In genomic region chr7:133044722-133045473, GRCh38 we compare ENCODE assay signal across 29 cellular contexts.
DNase-seq lines count a peak whose midpoint lies in the region; ATAC-seq lines count a peak whose summit lies in the region.
"Had no signal": no experiment of that assay in that cellular context is flagged by ENCODE, and none has a peak within 500 bp of the region (broad histone marks: within the 10 kb centered on the region; RNA-seq: fewer than 3 reads in every experiment).

No MANE protein-coding gene starts in this region.

- H3K36me3 ChIP-seq in HUES48 (ENCODE audit: control insufficient read depth, insufficient read depth, low read length) = peaks cover 3% of the 10 kb centered on the region; the same call in 1 of the 2 replicates
- H3K36me3 ChIP-seq: stomach had no signal

- H3K4me1 ChIP-seq in HUES48 (ENCODE audit: control insufficient read depth, insufficient read depth, low read length) = peaks cover 51% of the 10 kb centered on the region
- H3K4me1 ChIP-seq: body of pancreas, parathyroid adenoma, tibial nerve had no signal

- H3K27ac ChIP-seq in HUES48 (ENCODE audit: low read depth, low read length) = peak overlapping the region; percentile 16
- H3K27ac ChIP-seq: body of pancreas, foreskin keratinocyte, parathyroid adenoma, stomach, tibial nerve had no signal

- H3K4me3 ChIP-seq in HUES48 (ENCODE audit: low read depth, low read length) = no peak overlapping the region
- H3K4me3 ChIP-seq: body of pancreas, lung, mucosa of descending colon, stomach, tibial nerve had no signal

- DNase-seq in ELF-1 (ENCODE audit: low read depth, low spot score) (peak; percentile 65), ecto neural progenitor cell (ENCODE audit: low spot score) (peak; percentile 83), iPS-NIHi7 (ENCODE audit: extremely low spot score) (peak; percentile 74), NCI-H1417 treated with DMSO at 0.1 percent for 48 hours (lab: John Stamatoyannopoulos, UW) (no peak), NCI-H1105 (lab: John Stamatoyannopoulos, UW) (no peak), EL (no peak)
- DNase-seq: activated CD4-positive, CD25-positive, alpha-beta regulatory T cell; activated CD8-positive, alpha-beta memory T cell treated with anti-CD3 and anti-CD28 coated beads, Interleukin-2, amount 10 ng/mL, durations not matched to agents 7 days and 5 days; activated naive CD4-positive, alpha-beta T cell; activated T-cell treated with anti-CD3 and anti-CD28 coated beads, Interleukin-2, amount 50 U/mL, for 72 hours; body of pancreas; CD8-positive, alpha-beta T cell; effector memory CD4-positive, alpha-beta T cell; foreskin keratinocyte; HCEC 1CT; Karpas-422; kidney glomerular epithelial cell; mucosa of descending colon; NCI-H1694 treated with DMSO at 0.1 percent for 48 hours; right cardiac atrium; stimulated activated CD4-positive, alpha-beta T cell treated with anti-CD3 and anti-CD28 coated beads, Interleukin-2, amount 100 ng/mL, for 24 hours; stomach had no signal

- no peaks in the 10 kb centered on the region for H3K27me3 ChIP-seq in HUES48 (ENCODE audit: control insufficient read depth, insufficient read depth, low read length)
- H3K27me3 ChIP-seq: body of pancreas, foreskin keratinocyte, stomach, tibial nerve had no signal

- ATAC-seq in GM18511 (IDR thresholded peaks at IDR 0.05; ENCODE audit: unreplicated experiment) = no peak
- ATAC-seq: activated CD8-positive, alpha-beta memory T cell treated with anti-CD3 and anti-CD28 coated beads, Interleukin-2, amount 10 ng/mL, durations not matched to agents 7 days and 5 days; activated T-cell treated with anti-CD3 and anti-CD28 coated beads, Interleukin-2, amount 50 U/mL, for 72 hours; body of pancreas; CD8-positive, alpha-beta T cell; esophagus mucosa; foreskin keratinocyte; mucosa of descending colon; natural killer cell treated with Interleukin-12 subunit alpha and Interleukin-12 subunit beta and Interleukin-15 and Interleukin-18, amount 100 ng/mL, for 72 hours; right cardiac atrium had no signal

- H3K9ac ChIP-seq in HUES48 (ENCODE audit: low read depth, low read length) = no peak overlapping the region
- H3K9ac ChIP-seq: parathyroid adenoma had no signal

- no peaks in the 10 kb centered on the region for H3K9me3 ChIP-seq in HUES48 (ENCODE audit: control insufficient read depth, insufficient read depth, low read length)
- H3K9me3 ChIP-seq: body of pancreas, mucosa of descending colon, stomach, tibial nerve had no signal

Comparison
In these comparisons a context has a peak if more than half of its experiments do, and no peak if none do; other contexts are left out.
1. DNase-seq: peak in ELF-1 (single experiment), ecto neural progenitor cell (single experiment) and iPS-NIHi7 (single experiment); none in NCI-H1417 treated with DMSO at 0.1 percent for 48 hours (single experiment), NCI-H1105 (single experiment) and EL (single experiment).